ENCODE assay signal across 16 cellular contexts in genomic region chr1:155651861-155652661, GRCh38. TPM values are rescaled to one million over a fixed set of nuclear protein-coding genes. Genes with fewer than 3 reads are reported as not detected.
DNase-seq lines count a peak whose midpoint lies in the region; FAIRE-seq and TF ChIP-seq lines count a peak whose summit lies in the region.
"Had no signal": no experiment of that assay in that cellular context is flagged by ENCODE, and none has a peak within 500 bp of the region (broad histone marks: within the 10 kb centered on the region; RNA-seq: fewer than 3 reads in every experiment).

No MANE protein-coding gene starts in this region.

- POLR2A ChIA-PET in PC-9 (lab: Charles Lee; ENCODE audit: unreplicated experiment), result interaction anchor here (0.7 kb wide), 1 partner anchor 140 kb away, joined by 3 read pairs; no protein-coding TSS in a partner anchor

- H3K27me3 ChIP-seq in PC-9 (ENCODE audit: insufficient read depth, low read depth) (no peaks in the 10 kb centered on the region), esophagus squamous epithelium (no peaks in the 10 kb centered on the region)
- H3K27me3 ChIP-seq: heart left ventricle, spleen, thyroid gland had no signal

- no peaks in the 10 kb centered on the region for H4K20me1 ChIP-seq in PC-9 (ENCODE audit: insufficient read depth)

- peak overlapping the region; percentile 67 for H2AFZ ChIP-seq in PC-9
- H2AFZ ChIP-seq: GM23338 had no signal

- CTCF ChIA-PET in PC-9 (lab: Charles Lee), result interaction anchor here (0.5 to 1.0 kb wide), 3 partner anchors 89 to 573 kb away, joined by 3 to 4 read pairs (median 3); no protein-coding TSS in a partner anchor

- no peaks in the 10 kb centered on the region for H3K9me2 ChIP-seq in PC-9 (ENCODE audit: insufficient read depth)

- peak overlapping the region; percentile 89 for H3K27ac ChIP-seq in PC-9
- peak overlapping the region; percentile 26 to 78 (median 55) for H3K27ac ChIP-seq in esophagus squamous epithelium
- H3K27ac ChIP-seq: heart left ventricle, spleen, thyroid gland had no signal

- FAIRE-seq in urothelium cell line (lab: Jason Lieb, UNC), result no peak
- FAIRE-seq: A204.1 had no signal

- no peak for TF ChIP-seq CTCF in PC-9 (conservative IDR thresholded peaks at IDR 0.05)
- TF ChIP-seq CTCF in esophagus squamous epithelium (IDR thresholded peaks at IDR 0.05), result peak in 1 of 6 experiments; percentile 1

- peaks cover 61% of the 10 kb centered on the region for H3F3A ChIP-seq in PC-9 (ENCODE audit: insufficient read depth, low read depth)

- H3K9me3 ChIP-seq in PC-9 (ENCODE audit: insufficient read depth, low read depth) (no peaks in the 10 kb centered on the region), esophagus squamous epithelium (no peaks in the 10 kb centered on the region)
- H3K9me3 ChIP-seq: heart left ventricle, thyroid gland had no signal

- in situ Hi-C loops in KBM-7 (cut with MboI; ENCODE audit: low pct_unique_long_range_greater_than_20kb, low sequenced_read_pairs), result no loop called here

- peak overlapping the region; percentile 76 for H3K4me2 ChIP-seq in PC-9
- H3K4me2 ChIP-seq: GM23338 had no signal

- DNase-seq in DMS 273 (lab: John Stamatoyannopoulos, UW; ENCODE audit: unreplicated experiment) (peak; percentile 46), DMS 273 treated with DMSO at 0.1 percent for 48 hours (lab: John Stamatoyannopoulos, UW) (no peak), PC-9 (peak in 1 of 2 experiments; percentile 81), esophagus squamous epithelium (lab: John Stamatoyannopoulos, UW) (no peak), urothelium cell line (ENCODE audit: low spot score) (peak; percentile 37), NCI-H510A treated with DMSO at 0.1 percent for 48 hours (lab: John Stamatoyannopoulos, UW) (no peak), KBM-7 (no peak), middle frontal gyrus (ENCODE audit: extremely low spot score, low spot score) (no peak)
- DNase-seq: activated CD4-positive, alpha-beta T cell treated with anti-CD3 and anti-CD28 coated beads for 4 hours; DND-41; left ventricle myocardium superior; spleen had no signal

- H3K79me2 ChIP-seq in PC-9 (ENCODE audit: low read depth), result no peaks in the 10 kb centered on the region

- no peak for TF ChIP-seq POLR2A in esophagus squamous epithelium (IDR thresholded peaks at IDR 0.05)

- 38 to 50% methylated on average over 3 of the region's 3 CpGs for WGBS in esophagus squamous epithelium, 2 donors

- intact Hi-C loops in PC-9 (cut with micrococcal nuclease; ENCODE audit: unreplicated experiment), result loop anchor here (2.0 kb wide), 1 partner anchor 37 kb away; the partner anchor contains the start of genes DAP3 and YY1AP1
- intact Hi-C loops in esophagus squamous epithelium (cut with DNase I), result no loop called here

- H3K36me3 ChIP-seq in PC-9 (ENCODE audit: low read depth) (no peaks in the 10 kb centered on the region), esophagus squamous epithelium (no peaks in the 10 kb centered on the region)
- H3K36me3 ChIP-seq: heart left ventricle, spleen, thyroid gland had no signal

- BruUV-seq in PC-9 (replicated peaks; lab: Mats Ljungman, UMichigan), result TSS peak; percentile 66

- H3K4me1 ChIP-seq in PC-9 (replicated peaks; ENCODE audit: insufficient read depth), result peaks cover 31% of the 10 kb centered on the region
- H3K4me1 ChIP-seq in esophagus squamous epithelium, result peaks cover 12 to 54% (median 27%) of the 10 kb centered on the region in 3 donors
- H3K4me1 ChIP-seq: thyroid gland had no signal

- H3K4me3 ChIP-seq in PC-9, result peak overlapping the region; percentile 44; the same call in 1 of the 2 replicates
- H3K4me3 ChIP-seq in esophagus squamous epithelium, result no peak overlapping the region
- H3K4me3 ChIP-seq: GM23338, spleen, thyroid gland had no signal

RNA-seq across cellular contexts. Expression of gene YY1AP1, which starts 36.5 kb away (rescaled TPM):
- total RNA-seq in PC-9 (2021), result 38.3 and 40.6 TPM in 2 replicates
- total RNA-seq in esophagus squamous epithelium, result 10 to 100 TPM; 37.8 to 91.6 (median 63.5) TPM

RNA-seq across cellular contexts. Expression of gene DAP3, which starts 36.8 kb away (rescaled TPM):
- total RNA-seq in PC-9 (2021) (111 and 112 TPM in 2 replicates), esophagus squamous epithelium (100 to 1,000 TPM in 1 of 4 donors, 10 to 100 TPM in 3; 59.9 to 144 (median 78.5) TPM)

RNA-seq across cellular contexts. Expression of gene MSTO1, which starts 42.0 kb away (rescaled TPM):
- total RNA-seq in PC-9 (2021) (21.3 and 21.5 TPM in 2 replicates), esophagus squamous epithelium (10 to 100 TPM in 3 of 4 donors, 1 to 10 TPM in 1; 2.6 to 17.9 (median 13.6) TPM)

Comparison
In these comparisons a context has a peak if more than half of its experiments do, and no peak if none do; other contexts are left out.
1. DNase-seq: peak in DMS 273 (single experiment) and urothelium cell line (single experiment); none in DMS 273 treated with DMSO at 0.1 percent for 48 hours (single experiment), esophagus squamous epithelium (single experiment), NCI-H510A treated with DMSO at 0.1 percent for 48 hours (single experiment), KBM-7 (single experiment) and middle frontal gyrus (single experiment).